Comparison of ENCODE assay signal across 12 cellular contexts in genomic region chr14:71472281-71472960, GRCh38.
A peak's percentile ranks its signal among the peaks of the same experiment; 100 is the strongest.
DNase-seq lines count a peak whose midpoint lies in the region; ATAC-seq and TF ChIP-seq lines count a peak whose summit lies in the region.
"Had no signal": no experiment of that assay in that cellular context is flagged by ENCODE, and none has a peak within 500 bp of the region (broad histone marks: within the 10 kb centered on the region; RNA-seq: fewer than 3 reads in every experiment).

No MANE protein-coding gene starts in this region.

- H3K9me3 Mint-ChIP-seq in activated T-helper 1 cell treated with anti-CD3 and anti-CD28 coated beads, Interleukin-12 subunit alpha, Interleukin-12 subunit beta, Interleukin-2, Interleukin-4 antibody, amounts not matched to agents 30 ng/mL and 10 ng/mL and 1 ng/mL, durations not matched to agents 14 hours and 24 hours and 36 hours: peaks cover 9% of the 10 kb centered on the region
- H3K9me3 Mint-ChIP-seq in activated CD4-positive, alpha-beta memory T cell treated with anti-CD3 and anti-CD28 coated beads, Interleukin-2, amount 10 ng/mL, durations not matched to agents 7 days and 5 days: peaks cover 6% of the 10 kb centered on the region

- intact Hi-C loops in activated T-helper 1 cell treated with anti-CD3 and anti-CD28 coated beads, Interleukin-12 subunit alpha, Interleukin-12 subunit beta, Interleukin-2, Interleukin-4 antibody, amounts not matched to agents 30 ng/mL and 10 ng/mL and 1 ng/mL, durations not matched to agents 14 hours and 24 hours and 36 hours (cut with micrococcal nuclease): loop anchor here (1.0 to 10.0 kb wide), 4 partner anchors 20 to 588 kb away; no protein-coding TSS in a partner anchor

- H3K27me3 Mint-ChIP-seq in activated T-helper 1 cell treated with anti-CD3 and anti-CD28 coated beads, Interleukin-12 subunit alpha, Interleukin-12 subunit beta, Interleukin-2, Interleukin-4 antibody, amounts not matched to agents 30 ng/mL and 10 ng/mL and 1 ng/mL, durations not matched to agents 14 hours and 24 hours and 36 hours (ENCODE audit: insufficient read depth): no peaks in the 10 kb centered on the region
- H3K27me3 Mint-ChIP-seq in activated CD4-positive, alpha-beta memory T cell treated with anti-CD3 and anti-CD28 coated beads, Interleukin-2, amount 10 ng/mL, durations not matched to agents 7 days and 5 days: no peaks in the 10 kb centered on the region

- H3K4me3 Mint-ChIP-seq in activated T-helper 1 cell treated with anti-CD3 and anti-CD28 coated beads, Interleukin-12 subunit alpha, Interleukin-12 subunit beta, Interleukin-2, Interleukin-4 antibody, amounts not matched to agents 30 ng/mL and 10 ng/mL and 1 ng/mL, durations not matched to agents 14 hours and 24 hours and 36 hours: peak overlapping the region; percentile 6
- H3K4me3 Mint-ChIP-seq in activated CD4-positive, alpha-beta memory T cell treated with anti-CD3 and anti-CD28 coated beads, Interleukin-2, amount 10 ng/mL, durations not matched to agents 7 days and 5 days: no peak overlapping the region

- peaks cover 68% of the 10 kb centered on the region for H3K4me1 Mint-ChIP-seq in activated T-helper 1 cell treated with anti-CD3 and anti-CD28 coated beads, Interleukin-12 subunit alpha, Interleukin-12 subunit beta, Interleukin-2, Interleukin-4 antibody, amounts not matched to agents 30 ng/mL and 10 ng/mL and 1 ng/mL, durations not matched to agents 14 hours and 24 hours and 36 hours (ENCODE audit: low read depth)
- H3K4me1 Mint-ChIP-seq in activated CD4-positive, alpha-beta memory T cell treated with anti-CD3 and anti-CD28 coated beads, Interleukin-2, amount 10 ng/mL, durations not matched to agents 7 days and 5 days: peaks cover 29% of the 10 kb centered on the region

- DNase-seq in AG09319 (ENCODE audit: extremely low read depth, low read depth) (peak; percentile 45), NCI-H1048 (lab: John Stamatoyannopoulos, UW) (no peak)
- DNase-seq in activated T-helper 1 cell treated with anti-CD3 and anti-CD28 coated beads, Interleukin-12 subunit alpha, Interleukin-12 subunit beta, Interleukin-2, Interleukin-4 antibody, amounts not matched to agents 30 ng/mL and 10 ng/mL and 1 ng/mL, durations not matched to agents 14 hours and 24 hours and 36 hours (ENCODE audit: low spot score): no peak
- no peak for DNase-seq in effector CD4-positive, alpha-beta T cell
- DNase-seq in stimulated activated CD4-positive, alpha-beta T cell treated with anti-CD3 and anti-CD28 coated beads, Interleukin-4, amount 100 ng/mL, for 24 hours: no peak
- no peak for DNase-seq in activated CD4-positive, alpha-beta memory T cell treated with anti-CD3 and anti-CD28 coated beads, Interleukin-2, amount 10 ng/mL, durations not matched to agents 7 days and 5 days
- DNase-seq: body of pancreas, C1 segment of cervical spinal cord, KBM-7 had no signal

- no peak for TF ChIP-seq CTCF in AG09319 (IDR thresholded peaks at IDR 0.05; ENCODE audit: low read depth, low read length)

- POLR2A ChIA-PET in activated CD4-positive, alpha-beta memory T cell treated with anti-CD3 and anti-CD28 coated beads, Interleukin-2, amount 10 ng/mL, durations not matched to agents 7 days and 5 days (lab: Charles Lee): interaction anchor here (0.7 to 1.2 kb wide), 2 partner anchors 83 to 150 kb away, joined by 3 to 5 read pairs; no protein-coding TSS in a partner anchor

- CTCF ChIA-PET in activated CD4-positive, alpha-beta memory T cell treated with anti-CD3 and anti-CD28 coated beads, Interleukin-2, amount 10 ng/mL, durations not matched to agents 7 days and 5 days (lab: Charles Lee): no interaction called here

- H3K36me3 Mint-ChIP-seq in activated T-helper 1 cell treated with anti-CD3 and anti-CD28 coated beads, Interleukin-12 subunit alpha, Interleukin-12 subunit beta, Interleukin-2, Interleukin-4 antibody, amounts not matched to agents 30 ng/mL and 10 ng/mL and 1 ng/mL, durations not matched to agents 14 hours and 24 hours and 36 hours (ENCODE audit: low read depth): peaks cover 22% of the 10 kb centered on the region
- peaks cover 19% of the 10 kb centered on the region for H3K36me3 Mint-ChIP-seq in activated CD4-positive, alpha-beta memory T cell treated with anti-CD3 and anti-CD28 coated beads, Interleukin-2, amount 10 ng/mL, durations not matched to agents 7 days and 5 days (ENCODE audit: low read depth)

- H3K27ac Mint-ChIP-seq in activated T-helper 1 cell treated with anti-CD3 and anti-CD28 coated beads, Interleukin-12 subunit alpha, Interleukin-12 subunit beta, Interleukin-2, Interleukin-4 antibody, amounts not matched to agents 30 ng/mL and 10 ng/mL and 1 ng/mL, durations not matched to agents 14 hours and 24 hours and 36 hours: peak overlapping the region; percentile 27
- H3K27ac Mint-ChIP-seq in activated CD4-positive, alpha-beta memory T cell treated with anti-CD3 and anti-CD28 coated beads, Interleukin-2, amount 10 ng/mL, durations not matched to agents 7 days and 5 days: no peak overlapping the region

- ATAC-seq in GM18519 (IDR thresholded peaks at IDR 0.05; ENCODE audit: low FRiP score, unreplicated experiment) (peak; percentile 54), HG02623 (IDR thresholded peaks at IDR 0.05; ENCODE audit: unreplicated experiment) (peak; percentile 48)
- ATAC-seq: body of pancreas, SK-N-SH treated with all-trans-retinoic acid at 6 μM for 48 hours had no signal
